Comparison of ENCODE assay signal across 1 cellular context in the genomic region with DNA sequence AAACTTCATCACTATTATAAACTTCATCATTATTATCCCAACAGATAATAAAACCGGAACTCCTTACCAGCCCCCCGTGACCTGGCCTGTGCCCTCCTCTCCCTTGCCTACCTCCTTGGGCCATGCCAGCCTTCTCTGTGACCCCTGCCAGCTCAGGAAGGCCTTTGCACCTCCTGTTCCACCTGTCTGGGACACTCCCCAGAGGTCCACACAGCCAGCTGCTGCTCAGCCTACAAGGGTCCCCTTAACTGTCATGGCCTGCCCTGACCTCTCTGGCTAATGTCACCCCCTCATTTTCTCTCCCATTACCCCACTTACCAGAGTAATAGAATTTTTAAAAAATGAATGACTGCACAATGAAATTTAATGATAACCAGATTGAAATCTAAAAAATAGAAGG.
TF ChIP-seq lines count a peak whose summit lies in the region.

No MANE protein-coding gene starts in this region.

TF ChIP-seq in IMR-90, 13 proteins besides CTCF, POLR2A, EP300 and RAD21 (continued from another document):
- TF ChIP-seq, protein P1, sequence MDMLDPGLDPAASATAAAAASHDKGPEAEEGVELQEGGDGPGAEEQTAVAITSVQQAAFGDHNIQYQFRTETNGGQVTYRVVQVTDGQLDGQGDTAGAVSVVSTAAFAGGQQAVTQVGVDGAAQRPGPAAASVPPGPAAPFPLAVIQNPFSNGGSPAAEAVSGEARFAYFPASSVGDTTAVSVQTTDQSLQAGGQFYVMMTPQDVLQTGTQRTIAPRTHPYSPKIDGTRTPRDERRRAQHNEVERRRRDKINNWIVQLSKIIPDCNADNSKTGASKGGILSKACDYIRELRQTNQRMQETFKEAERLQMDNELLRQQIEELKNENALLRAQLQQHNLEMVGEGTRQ (IDR thresholded peaks at IDR 0.05; ENCODE audit: low read depth, low read length), result no peak
- TF ChIP-seq NFE2L2 (IDR thresholded peaks at IDR 0.05; ENCODE audit: low read depth, low read length) (no peak), CHD1 (IDR thresholded peaks at IDR 0.05; ENCODE audit: low read depth, low read length) (no peak), MAZ (IDR thresholded peaks at IDR 0.05; ENCODE audit: borderline replicate concordance, low read depth, low read length) (no peak), MAFK (IDR thresholded peaks at IDR 0.05; ENCODE audit: low read depth, low read length) (no peak), CEBPB (IDR thresholded peaks at IDR 0.05; ENCODE audit: low read depth, low read length) (no peak), MXI1 (IDR thresholded peaks at IDR 0.05; ENCODE audit: borderline replicate concordance, low read depth, low read length) (no peak), BHLHE40 (IDR thresholded peaks at IDR 0.05; ENCODE audit: low read depth, low read length) (no peak)
